ENCODE assay signal across 9 cellular contexts in the genomic region with DNA sequence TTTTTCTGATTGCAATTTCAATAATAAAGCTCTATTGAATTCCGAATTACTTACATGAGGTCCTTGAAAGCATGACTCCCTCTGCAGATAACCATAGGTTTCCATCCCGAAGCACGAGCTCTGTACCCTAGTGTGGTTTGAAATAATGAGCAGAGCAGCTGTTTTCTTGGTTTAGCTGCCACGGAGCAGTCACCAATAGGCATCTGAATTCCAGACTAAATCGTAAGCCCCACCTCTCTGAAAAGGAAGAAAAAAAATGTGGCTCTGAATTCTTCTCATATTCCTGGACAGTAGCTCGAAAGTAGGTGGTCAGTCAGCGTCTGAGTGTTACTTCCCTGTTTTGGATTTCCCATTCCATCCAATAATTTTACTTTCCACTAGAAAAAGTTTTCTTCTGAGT. TPM values are rescaled to one million over a fixed set of nuclear protein-coding genes. Genes with fewer than 3 reads are reported as not detected.
A peak's percentile ranks its signal among the peaks of the same experiment; 100 is the strongest.
DNase-seq lines count a peak whose midpoint lies in the region; ATAC-seq, FAIRE-seq and TF ChIP-seq lines count a peak whose summit lies in the region.
"Had no signal": no experiment of that assay in that cellular context is flagged by ENCODE, and none has a peak within 500 bp of the region (broad histone marks: within the 10 kb centered on the region; RNA-seq: fewer than 3 reads in every experiment).

No MANE protein-coding gene starts in this region.

- DNase-seq in ELR (ENCODE audit: low read depth) (peak; percentile 87), SJSA1 (ENCODE audit: low read depth in 1 of 2, low spot score in 2 of 2) (peak; percentile 33 to 54), fibroblast of pulmonary artery (ENCODE audit: low read depth) (peak; percentile 79), pancreas (no peak), globus pallidus (ENCODE audit: low spot score) (no peak), erythroblast (lab: John Stamatoyannopoulos, UW) (no peak), SW 1271 (lab: John Stamatoyannopoulos, UW) (no peak)
- DNase-seq: glutamatergic neuron had no signal

- H3K27me3 ChIP-seq in SJSA1 (replicated peaks) = no peaks in the 10 kb centered on the region
- H3K27me3 ChIP-seq in pancreas = no peaks in the 10 kb centered on the region

- H3K4me1 ChIP-seq in SJSA1 (replicated peaks) (peaks cover 5% of the 10 kb centered on the region; the same call in 1 of the 2 replicates), pancreas (no peaks in the 10 kb centered on the region)

- ATAC-seq in pancreas (peak; percentile 40 to 84 (median 68)), HG02623 (IDR thresholded peaks at IDR 0.05; ENCODE audit: unreplicated experiment) (no peak)

- H3K9me3 ChIP-seq in SJSA1 (replicated peaks) (no peaks in the 10 kb centered on the region), pancreas (no peaks in the 10 kb centered on the region)

- no peaks in the 10 kb centered on the region for H3K36me3 ChIP-seq in SJSA1
- H3K36me3 ChIP-seq in pancreas = no peaks in the 10 kb centered on the region

- no peak for TF ChIP-seq POLR2A in erythroblast (IDR thresholded peaks at IDR 0.05; ENCODE audit: low read length)

- peak; percentile 59 for FAIRE-seq in pancreas (lab: Jason Lieb, UNC)

- H3K27ac ChIP-seq in SJSA1 = no peak overlapping the region
- H3K27ac ChIP-seq in pancreas = peak overlapping the region in 1 of 4 donors; percentile 36

- intact Hi-C loops in pancreas (cut with DNase I) = no loop called here

- TF ChIP-seq CTCF in fibroblast of pulmonary artery (IDR thresholded peaks at IDR 0.05; ENCODE audit: low read length, missing control alignments) (no peak), pancreas (IDR thresholded peaks at IDR 0.05) (no peak)

- peak overlapping the region; percentile 20 for H3K4me3 ChIP-seq in SJSA1
- peak overlapping the region; percentile 34 for H3K4me3 ChIP-seq in fibroblast of pulmonary artery (replicated peaks; ENCODE audit: low read depth, low read length)
- H3K4me3 ChIP-seq in pancreas = peak overlapping the region in 2 of 4 donors; percentile 8 to 10

- 45 to 48% methylated on average over 7 of the region's 7 CpGs for WGBS in pancreas, 2 donors

RNA-seq across cellular contexts. Expression of a gene that starts 18.6 kb away (rescaled TPM):
- total RNA-seq in SJSA1 (2014; rRNA removed; shearing (Covaris generic)) = 12.2 and 15.1 TPM in 2 replicates
- 10 to 100 TPM in 1 of 6 donors, 1 to 10 TPM in 5; 4.4 to 11.8 (median 7.0) TPM for total RNA-seq in pancreas
- polyA plus RNA-seq in pancreas = 10 to 100 TPM in 1 of 2 donors, 1 to 10 TPM in 1; 5.1 to 12.7 TPM

Comparison
In these comparisons a context has a peak if more than half of its experiments do, and no peak if none do; other contexts are left out.
1. DNase-seq: peak in ELR (single experiment), SJSA1 (2 of 2) and fibroblast of pulmonary artery (single experiment); none in pancreas (0 of 6), globus pallidus (single experiment), erythroblast (0 of 2) and SW 1271 (0 of 2).